In genomic region chr6:104689551-104690205, GRCh38 we compare ENCODE assay signal across 15 cellular contexts.
A peak's percentile ranks its signal among the peaks of the same experiment; 100 is the strongest.
DNase-seq lines count a peak whose midpoint lies in the region; ATAC-seq, FAIRE-seq and TF ChIP-seq lines count a peak whose summit lies in the region.
"Had no signal": no experiment of that assay in that cellular context is flagged by ENCODE, and none has a peak within 500 bp of the region (broad histone marks: within the 10 kb centered on the region; RNA-seq: fewer than 3 reads in every experiment).

No MANE protein-coding gene starts in this region.

- H3K4me1 ChIP-seq in PC-9 (replicated peaks; ENCODE audit: insufficient read depth) (no peaks in the 10 kb centered on the region), endothelial cell of umbilical vein (ENCODE audit: control insufficient read depth, extremely low read depth, insufficient read depth, low read length) (no peaks in the 10 kb centered on the region)
- H3K4me1 ChIP-seq: sigmoid colon had no signal

- H4K20me1 ChIP-seq in PC-9 (ENCODE audit: insufficient read depth) (no peaks in the 10 kb centered on the region), endothelial cell of umbilical vein (replicated peaks; ENCODE audit: control insufficient read depth, extremely low read depth, insufficient read depth, low read length) (no peaks in the 10 kb centered on the region)

- ATAC-seq in Right ventricle myocardium inferior (no peak), GM18858 (IDR thresholded peaks at IDR 0.05; ENCODE audit: unreplicated experiment) (no peak), Right ventricle myocardium superior (ENCODE audit: poor library complexity) (no peak)

- H3K9ac ChIP-seq in endothelial cell of umbilical vein (replicated peaks; ENCODE audit: extremely low read depth, insufficient read depth, low read length) = no peak overlapping the region

- H3K4me3 ChIP-seq in PC-9 = no peak overlapping the region
- H3K4me3 ChIP-seq in endothelial cell of umbilical vein (replicated peaks in 1 of 3; ENCODE audit: insufficient read depth in 1 of 3, low read depth in 1 of 3, low read length in 3 of 3) = no peak overlapping the region
- H3K4me3 ChIP-seq: sigmoid colon had no signal

- H3K79me2 ChIP-seq in PC-9 (ENCODE audit: low read depth) (no peaks in the 10 kb centered on the region), endothelial cell of umbilical vein (ENCODE audit: control insufficient read depth, insufficient read depth, low read length) (no peaks in the 10 kb centered on the region)

- H3K27ac ChIP-seq in PC-9 (no peak overlapping the region), endothelial cell of umbilical vein (ENCODE audit: insufficient read depth, low read depth, low read length) (no peak overlapping the region)
- H3K27ac ChIP-seq: sigmoid colon had no signal

- no peak overlapping the region for H3K4me2 ChIP-seq in PC-9
- H3K4me2 ChIP-seq in endothelial cell of umbilical vein (ENCODE audit: insufficient read depth, low read length) = no peak overlapping the region

- no peaks in the 10 kb centered on the region for H3K9me2 ChIP-seq in PC-9 (ENCODE audit: insufficient read depth)

- H3K4me3 Mint-ChIP-seq in osteocyte (ENCODE audit: unreplicated experiment) = no peak overlapping the region
- H3K4me3 Mint-ChIP-seq: activated B cell treated with CpG ODN at 0.5 μM for 24 hours had no signal

- CTCF ChIA-PET in PC-9 (lab: Charles Lee) (no interaction called here), endothelial cell of umbilical vein (lab: Charles Lee) (interaction anchor here (1.8 kb wide), 1 partner anchor 12 kb away, joined by 6 read pairs; no protein-coding TSS in a partner anchor)

- POLR2A ChIA-PET in PC-9 (lab: Charles Lee; ENCODE audit: unreplicated experiment) = no interaction called here
- POLR2A ChIA-PET in endothelial cell of umbilical vein (lab: Charles Lee) = no interaction called here

- peaks cover 37% of the 10 kb centered on the region for H3K4me1 Mint-ChIP-seq in osteocyte (ENCODE audit: unreplicated experiment)
- H3K4me1 Mint-ChIP-seq: activated B cell treated with CpG ODN at 0.5 μM for 24 hours had no signal

- no peaks in the 10 kb centered on the region for H3F3A ChIP-seq in PC-9 (ENCODE audit: insufficient read depth, low read depth)

- dilution Hi-C loops in endothelial cell of umbilical vein (cut with MboI; ENCODE audit: extremely low pct_ligation_motif_present, low sequenced_read_pairs) = no loop called here

- FAIRE-seq in G401.6 (lab: Jason Lieb, UNC) (peak; percentile 99), endothelial cell of umbilical vein (lab: Jason Lieb, UNC) (no peak)
- FAIRE-seq: kidney had no signal

- TF ChIP-seq POLR2A in endothelial cell of umbilical vein (IDR thresholded peaks at IDR 0.05; ENCODE audit: low read depth, low read length) = no peak

- intact Hi-C loops in PC-9 (cut with micrococcal nuclease; ENCODE audit: unreplicated experiment) = no loop called here
- intact Hi-C loops in endothelial cell of umbilical vein (cut with micrococcal nuclease) = no loop called here
- intact Hi-C loops in Right ventricle myocardium inferior (cut with DNase I) = loop anchor here (10.0 kb wide), 1 partner anchor 385 kb away; no protein-coding TSS in a partner anchor
- intact Hi-C loops in Right ventricle myocardium superior (cut with DNase I) = no loop called here

- peaks cover 4% of the 10 kb centered on the region for H3K36me3 Mint-ChIP-seq in osteocyte (ENCODE audit: unreplicated experiment)

- H3K9me1 ChIP-seq in endothelial cell of umbilical vein (replicated peaks; ENCODE audit: control insufficient read depth, extremely low read depth, insufficient read depth, low read length) = no peaks in the 10 kb centered on the region

- DNase-seq in PC-9 (peak; percentile 25 to 33), endothelial cell of umbilical vein (ENCODE audit: low read depth, low spot score) (no peak), osteocyte (ENCODE audit: extremely low spot score, unreplicated experiment) (no peak), NCI-H748 treated with DMSO at 0.1 percent for 48 hours (lab: John Stamatoyannopoulos, UW) (no peak), Right ventricle myocardium inferior (ENCODE audit: missing footprints) (no peak), Right ventricle myocardium superior (no peak)
- DNase-seq: activated B cell treated with CpG ODN at 0.5 μM for 24 hours, kidney, NCI-H1417, NCI-H510A treated with DMSO at 0.1 percent for 48 hours, SHP77 treated with DMSO at 0.1 percent for 48 hours, sigmoid colon, substantia nigra had no signal

- peak overlapping the region; percentile 65 for H3K27ac Mint-ChIP-seq in osteocyte (ENCODE audit: unreplicated experiment)
- H3K27ac Mint-ChIP-seq: activated B cell treated with CpG ODN at 0.5 μM for 24 hours had no signal

- TF ChIP-seq CTCF in PC-9 (conservative IDR thresholded peaks at IDR 0.05) (no peak), endothelial cell of umbilical vein (IDR thresholded peaks at IDR 0.05; ENCODE audit: extremely low read depth in 1 of 2, insufficient read depth in 1 of 2, low read depth in 1 of 2, low read length in 2 of 2) (no peak), osteocyte (IDR thresholded peaks at IDR 0.05) (no peak)

- H2AFZ ChIP-seq in PC-9 (no peak overlapping the region), endothelial cell of umbilical vein (ENCODE audit: low read depth, low read length) (peak overlapping the region; percentile 9)

- BruUV-seq in PC-9 (replicated peaks; lab: Mats Ljungman, UMichigan) = no TSS peak
- no TSS peak for BruUV-seq in endothelial cell of umbilical vein (replicated peaks; lab: Mats Ljungman, UMichigan)

- H3K9me3 ChIP-seq in PC-9 (ENCODE audit: insufficient read depth, low read depth) (no peaks in the 10 kb centered on the region), endothelial cell of umbilical vein (replicated peaks; ENCODE audit: control insufficient read depth, insufficient read depth, low read length) (no peaks in the 10 kb centered on the region)
- H3K9me3 ChIP-seq: sigmoid colon had no signal

- H3K27me3 ChIP-seq in PC-9 (ENCODE audit: insufficient read depth, low read depth) (no peaks in the 10 kb centered on the region), endothelial cell of umbilical vein (ENCODE audit: control insufficient read depth in 2 of 2, insufficient read depth in 2 of 2, low read length in 2 of 2) (no peaks in the 10 kb centered on the region)
- H3K27me3 ChIP-seq: sigmoid colon had no signal

- no peaks in the 10 kb centered on the region for H3K27me3 Mint-ChIP-seq in osteocyte (ENCODE audit: unreplicated experiment)
- H3K27me3 Mint-ChIP-seq: activated B cell treated with CpG ODN at 0.5 μM for 24 hours had no signal

- peaks cover 6% of the 10 kb centered on the region for H3K9me3 Mint-ChIP-seq in osteocyte (ENCODE audit: unreplicated experiment)
- H3K9me3 Mint-ChIP-seq: activated B cell treated with CpG ODN at 0.5 μM for 24 hours had no signal

- H3K36me3 ChIP-seq in PC-9 (ENCODE audit: low read depth) (no peaks in the 10 kb centered on the region), endothelial cell of umbilical vein (ENCODE audit: control insufficient read depth in 2 of 2, extremely low read depth in 1 of 2, insufficient read depth in 2 of 2, low read length in 2 of 2) (no peaks in the 10 kb centered on the region)
- H3K36me3 ChIP-seq: sigmoid colon had no signal

TF ChIP-seq in endothelial cell of umbilical vein, 7 proteins besides CTCF, POLR2A, EP300 and RAD21:
- TF ChIP-seq EZH2 (IDR thresholded peaks at IDR 0.05; ENCODE audit: borderline replicate concordance, low read depth, low read length, severe bottlenecking) (no peak), GATA2 (IDR thresholded peaks at IDR 0.05; ENCODE audit: insufficient read depth, insufficient read length, low read depth, low read length) (no peak), MYC (IDR thresholded peaks at IDR 0.05; ENCODE audit: low read depth, low read length) (no peak), JUN (IDR thresholded peaks at IDR 0.05; ENCODE audit: borderline replicate concordance, insufficient read depth, insufficient read length, low read depth) (no peak), MAX (IDR thresholded peaks at IDR 0.05; ENCODE audit: insufficient read depth, insufficient read length) (no peak), FOS (IDR thresholded peaks at IDR 0.05; ENCODE audit: borderline replicate concordance, insufficient read depth, low read length) (no peak), POLR2AphosphoS5 (IDR thresholded peaks at IDR 0.05; ENCODE audit: insufficient read depth, low read depth, low read length) (no peak)

Comparison
In these comparisons a context has a peak if more than half of its experiments do, and no peak if none do; other contexts are left out.
1. DNase-seq: peak in PC-9 (2 of 2); none in endothelial cell of umbilical vein (single experiment), osteocyte (single experiment), NCI-H748 treated with DMSO at 0.1 percent for 48 hours (single experiment), Right ventricle myocardium inferior (single experiment) and Right ventricle myocardium superior (single experiment).